18 cellular contexts compared by ENCODE assay signal in genomic region chr4:93084599-93085305, GRCh38.
DNase-seq lines count a peak whose midpoint lies in the region; FAIRE-seq and TF ChIP-seq lines count a peak whose summit lies in the region.
"Had no signal": no experiment of that assay in that cellular context is flagged by ENCODE, and none has a peak within 500 bp of the region (broad histone marks: within the 10 kb centered on the region; RNA-seq: fewer than 3 reads in every experiment).

No MANE protein-coding gene starts in this region.

- H3K36me3 Mint-ChIP-seq in astrocyte (ENCODE audit: low read depth, unreplicated experiment) = no peaks in the 10 kb centered on the region
- no peaks in the 10 kb centered on the region for H3K36me3 Mint-ChIP-seq in activated naive CD4-positive, alpha-beta T cell treated with anti-CD3 and anti-CD28 coated beads for 36 hours (ENCODE audit: low read depth)

- H3K36me3 ChIP-seq in HUES48 (ENCODE audit: control insufficient read depth, insufficient read depth, low read length) (0 out of 2 replicates have a peak, but pooled peaks cover 5% of the 10 kb centered on the region), astrocyte (ENCODE audit: insufficient read depth, low read length) (no peaks in the 10 kb centered on the region), iPS-20b (ENCODE audit: insufficient read depth, low read depth, low read length) (no peaks in the 10 kb centered on the region)

- H3K9ac ChIP-seq in HUES48 (ENCODE audit: low read depth, low read length) (peak overlapping the region; percentile 23; the same call in 1 of the 2 replicates), astrocyte (ENCODE audit: low read length) (no peak overlapping the region), iPS-20b (ENCODE audit: low read depth, low read length) (peak overlapping the region; percentile 35; the same call in 1 of the 2 replicates)

- H3K27me3 Mint-ChIP-seq in astrocyte (ENCODE audit: low read depth, unreplicated experiment) = no peaks in the 10 kb centered on the region
- no peaks in the 10 kb centered on the region for H3K27me3 Mint-ChIP-seq in activated naive CD4-positive, alpha-beta T cell treated with anti-CD3 and anti-CD28 coated beads for 36 hours (ENCODE audit: low read depth)
- H3K27me3 Mint-ChIP-seq: CD4-positive, alpha-beta T cell had no signal

- no peak overlapping the region for H3K27ac Mint-ChIP-seq in astrocyte (ENCODE audit: unreplicated experiment)
- H3K27ac Mint-ChIP-seq in activated naive CD4-positive, alpha-beta T cell treated with anti-CD3 and anti-CD28 coated beads for 36 hours = no peak overlapping the region
- H3K27ac Mint-ChIP-seq: CD4-positive, alpha-beta T cell had no signal

- H3K27me3 ChIP-seq in HUES48 (ENCODE audit: control insufficient read depth, insufficient read depth, low read length) = no peaks in the 10 kb centered on the region
- H3K27me3 ChIP-seq in astrocyte (ENCODE audit: insufficient read depth, low read length) = no peaks in the 10 kb centered on the region
- H3K27me3 ChIP-seq in iPS-20b (ENCODE audit: insufficient read depth, low read length) = no peaks in the 10 kb centered on the region

- no peak for FAIRE-seq in astrocyte (lab: Jason Lieb, UNC)

- H4K20me1 ChIP-seq in astrocyte (ENCODE audit: insufficient read depth, low read length) = no peaks in the 10 kb centered on the region

- peak; percentile 1 for DNase-seq in astrocyte (ENCODE audit: low read depth)
- peak; percentile 1 for DNase-seq in skeletal muscle cell (ENCODE audit: low read depth)
- no peak for DNase-seq in NK-92 (lab: John Stamatoyannopoulos, UW; ENCODE audit: unreplicated experiment)
- no peak for DNase-seq in activated effector memory CD4-positive, alpha-beta T cell treated with anti-CD3 and anti-CD28 coated beads, Interleukin-2, amount 50 U/mL, for 16 hours
- DNase-seq in activated naive CD4-positive, alpha-beta T cell treated with anti-CD3 and anti-CD28 coated beads for 36 hours = no peak
- no peak for DNase-seq in stimulated activated CD4-positive, alpha-beta T cell treated with anti-CD3 and anti-CD28 coated beads, Interleukin-4, amount 100 ng/mL, for 4 hours
- DNase-seq: CD4-positive, alpha-beta T cell; DMS79; GDM1; Kasumi-1; NCI-H1417; NCI-H1930; NCI-H526 treated with DMSO at 0.1 percent for 48 hours; NK-92 treated with Interleukin-12 subunit alpha and Interleukin-12 subunit beta, amount 100 ng/mL, for 24 hours; OCI-M1 had no signal

- H3K4me2 ChIP-seq in astrocyte (ENCODE audit: low read length) = no peak overlapping the region

- H3K4me1 ChIP-seq in HUES48 (ENCODE audit: control insufficient read depth, insufficient read depth, low read length) = peaks cover 32% of the 10 kb centered on the region
- no peaks in the 10 kb centered on the region for H3K4me1 ChIP-seq in astrocyte (ENCODE audit: insufficient read depth, low read length)
- peaks cover 23% of the 10 kb centered on the region; the same call in 1 of the 2 replicates for H3K4me1 ChIP-seq in iPS-20b (ENCODE audit: insufficient read depth, low read length)

- H3K4me3 ChIP-seq in HUES48 (ENCODE audit: low read depth, low read length) (no peak overlapping the region; the same call in 1 of the 2 replicates), astrocyte (ENCODE audit: insufficient read depth, low read depth, low read length) (no peak overlapping the region), iPS-20b (ENCODE audit: low read length) (peak overlapping the region; percentile 41; the same call in 1 of the 2 replicates), skeletal muscle cell (ENCODE audit: low read depth, low read length) (no peak overlapping the region)

- peaks cover 2% of the 10 kb centered on the region for H3K4me1 Mint-ChIP-seq in astrocyte (ENCODE audit: low read depth, unreplicated experiment)
- no peaks in the 10 kb centered on the region for H3K4me1 Mint-ChIP-seq in activated naive CD4-positive, alpha-beta T cell treated with anti-CD3 and anti-CD28 coated beads for 36 hours (ENCODE audit: low read depth)

- no peak overlapping the region for H2AFZ ChIP-seq in astrocyte (ENCODE audit: low read depth, low read length)

- CTCF ChIA-PET in activated naive CD4-positive, alpha-beta T cell treated with anti-CD3 and anti-CD28 coated beads for 36 hours (lab: Charles Lee) = no interaction called here

- H3K9me3 Mint-ChIP-seq in astrocyte (ENCODE audit: unreplicated experiment) = no peaks in the 10 kb centered on the region
- peaks cover 5% of the 10 kb centered on the region for H3K9me3 Mint-ChIP-seq in activated naive CD4-positive, alpha-beta T cell treated with anti-CD3 and anti-CD28 coated beads for 36 hours

- peak overlapping the region; percentile 62 for H3K27ac ChIP-seq in HUES48 (ENCODE audit: low read depth, low read length)
- H3K27ac ChIP-seq in astrocyte (ENCODE audit: low read depth, low read length) = no peak overlapping the region
- no peak overlapping the region for H3K27ac ChIP-seq in iPS-20b (ENCODE audit: low read length)
- H3K27ac ChIP-seq: RWPE1 had no signal

- H3K79me2 ChIP-seq in astrocyte (ENCODE audit: insufficient read depth, low read length) = no peaks in the 10 kb centered on the region

- intact Hi-C loops in activated naive CD4-positive, alpha-beta T cell treated with anti-CD3 and anti-CD28 coated beads for 36 hours (cut with micrococcal nuclease) = no loop called here

- no peak for TF ChIP-seq CTCF in astrocyte (IDR thresholded peaks at IDR 0.05; ENCODE audit: insufficient read depth, low read depth, low read length)

- no peaks in the 10 kb centered on the region for H3K9me3 ChIP-seq in HUES48 (ENCODE audit: control insufficient read depth, insufficient read depth, low read length)
- H3K9me3 ChIP-seq in astrocyte (ENCODE audit: insufficient read depth, low read depth, low read length) = no peaks in the 10 kb centered on the region
- no peaks in the 10 kb centered on the region for H3K9me3 ChIP-seq in iPS-20b (ENCODE audit: insufficient read depth, low read depth, low read length)

- no peak overlapping the region for H3K4me3 Mint-ChIP-seq in astrocyte (ENCODE audit: unreplicated experiment)
- H3K4me3 Mint-ChIP-seq in activated naive CD4-positive, alpha-beta T cell treated with anti-CD3 and anti-CD28 coated beads for 36 hours = no peak overlapping the region
- H3K4me3 Mint-ChIP-seq: CD4-positive, alpha-beta T cell had no signal

Comparison
In these comparisons a context has a peak if more than half of its experiments do, and no peak if none do; other contexts are left out.
1. DNase-seq: peak in astrocyte (single experiment) and skeletal muscle cell (single experiment); none in NK-92 (single experiment), activated effector memory CD4-positive, alpha-beta T cell treated with anti-CD3 and anti-CD28 coated beads, Interleukin-2, amount 50 U/mL, for 16 hours (single experiment), activated naive CD4-positive, alpha-beta T cell treated with anti-CD3 and anti-CD28 coated beads for 36 hours (single experiment) and stimulated activated CD4-positive, alpha-beta T cell treated with anti-CD3 and anti-CD28 coated beads, Interleukin-4, amount 100 ng/mL, for 4 hours (0 of 2).